In genomic region chr11:10823152-10823579, GRCh38 we compare ENCODE assay signal across 1 cellular context.
TF ChIP-seq lines count a peak whose summit lies in the region.

No MANE protein-coding gene starts in this region.

TF ChIP-seq in GM12878, 131 proteins besides CTCF, POLR2A, EP300 and RAD21:
- TF ChIP-seq ZNF24 (IDR thresholded peaks at IDR 0.05), result no peak
- no peak for TF ChIP-seq ZNF687 (IDR thresholded peaks at IDR 0.05)
- TF ChIP-seq KAT2A (conservative IDR thresholded peaks at IDR 0.05; ENCODE audit: control insufficient read depth, low read depth, low read length), result no peak
- no peak for TF ChIP-seq HCFC1 (IDR thresholded peaks at IDR 0.05; ENCODE audit: low read length)
- TF ChIP-seq FOXK2 (IDR thresholded peaks at IDR 0.05), result no peak
- peak; percentile 83 for TF ChIP-seq RFX5 (IDR thresholded peaks at IDR 0.05; ENCODE audit: low read depth, low read length)
- TF ChIP-seq RBBP5 (conservative IDR thresholded peaks at IDR 0.05), result no peak
- TF ChIP-seq IRF5 (IDR thresholded peaks at IDR 0.05; ENCODE audit: borderline replicate concordance), result no peak
- TF ChIP-seq ZNF622 (IDR thresholded peaks at IDR 0.05), result no peak
- TF ChIP-seq NFIC (IDR thresholded peaks at IDR 0.05; ENCODE audit: low read depth, low read length), result no peak
- TF ChIP-seq ATF3 (IDR thresholded peaks at IDR 0.05; ENCODE audit: borderline replicate concordance, extremely low read depth, low read depth, low read length), result no peak
- no peak; the same call in 1 of the 2 replicates for TF ChIP-seq NR2F1 (conservative IDR thresholded peaks at IDR 0.05)
- no peak for TF ChIP-seq ZNF274 (IDR thresholded peaks at IDR 0.05; ENCODE audit: insufficient read depth, insufficient read length)
- 0 out of 2 replicates have a peak, but pooled peaks have one; percentile 11 for TF ChIP-seq YY1 (IDR thresholded peaks at IDR 0.05; ENCODE audit: low read depth, low read length)
